ENCODE assay signal across 9 cellular contexts in the genomic region with DNA sequence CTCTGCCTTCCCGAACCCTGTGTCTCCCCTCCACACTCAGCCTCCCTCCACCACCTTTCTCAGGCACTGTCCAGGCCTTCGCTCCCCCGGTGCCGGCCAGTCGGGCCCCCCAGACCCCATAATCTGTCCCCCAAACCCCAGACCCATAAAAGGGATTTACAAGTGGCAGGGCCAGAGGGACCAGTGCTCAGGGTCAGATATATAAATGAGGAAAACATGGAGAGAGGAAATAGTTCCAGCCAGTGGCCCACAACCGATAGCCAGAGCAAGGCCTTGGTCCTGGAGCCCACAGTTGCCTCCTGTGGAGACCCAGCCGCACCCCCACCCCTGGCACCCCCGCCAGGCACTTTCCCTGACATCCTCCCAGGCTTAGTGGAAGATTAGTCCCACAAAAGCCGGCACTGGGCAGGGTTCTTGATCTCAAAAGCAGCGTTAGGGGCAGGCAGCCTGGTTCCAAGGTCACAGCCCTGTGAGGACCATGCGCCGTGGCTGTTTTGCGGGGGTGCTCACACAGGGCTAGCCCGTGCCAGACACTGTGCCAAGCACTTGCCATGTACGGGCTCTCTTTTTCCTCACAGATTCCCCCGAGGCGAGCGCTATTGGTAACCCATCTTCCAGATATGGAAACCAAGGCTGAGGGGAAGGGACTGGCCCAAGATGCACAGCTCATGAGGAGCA. TPM values are rescaled to one million over a fixed set of nuclear protein-coding genes. Genes with fewer than 3 reads are reported as not detected.
A peak's percentile ranks its signal among the peaks of the same experiment; 100 is the strongest.
DNase-seq lines count a peak whose midpoint lies in the region; ATAC-seq and TF ChIP-seq lines count a peak whose summit lies in the region.
"Had no signal": no experiment of that assay in that cellular context is flagged by ENCODE, and none has a peak within 500 bp of the region (broad histone marks: within the 10 kb centered on the region; RNA-seq: fewer than 3 reads in every experiment).

No MANE protein-coding gene starts in this region.

- intact Hi-C loops in activated B cell treated with CpG ODN at 0.5 μM for 24 hours (cut with micrococcal nuclease): loop anchor here (2.0 kb wide), 2 partner anchors 15 to 117 kb away; no protein-coding TSS in a partner anchor

- H3K36me3 Mint-ChIP-seq in activated B cell treated with CpG ODN at 0.5 μM for 24 hours (ENCODE audit: low read depth): peaks cover 2% of the 10 kb centered on the region

- DNase-seq in activated B cell treated with CpG ODN at 0.5 μM for 24 hours (no peak), retinal pigment epithelial cell (ENCODE audit: low read depth) (no peak), NCI-H146 treated with DMSO at 0.1 percent for 48 hours (lab: John Stamatoyannopoulos, UW; ENCODE audit: unreplicated experiment) (no peak), GM03348 (ENCODE audit: low spot score) (no peak)
- DNase-seq in activated CD4-positive, alpha-beta T cell treated with anti-CD3 and anti-CD28 coated beads for 1 hour: no peak

- peaks cover 24% of the 10 kb centered on the region for H3K27me3 ChIP-seq in gastroesophageal sphincter

- peak overlapping the region; percentile 86 for H3K4me3 Mint-ChIP-seq in activated B cell treated with CpG ODN at 0.5 μM for 24 hours

- TF ChIP-seq EP300 in gastroesophageal sphincter (IDR thresholded peaks at IDR 0.05): no peak

- peaks cover 10% of the 10 kb centered on the region for H3K4me1 Mint-ChIP-seq in activated B cell treated with CpG ODN at 0.5 μM for 24 hours

- H3K27ac ChIP-seq in gastroesophageal sphincter: peak overlapping the region; percentile 64 to 88 (median 84)
- H3K27ac ChIP-seq: cardiac muscle cell had no signal

- peaks cover 0 to 89% (median 34%) of the 10 kb centered on the region in 3 donors for H3K4me1 ChIP-seq in gastroesophageal sphincter

- H3K36me3 ChIP-seq in gastroesophageal sphincter: no peaks in the 10 kb centered on the region
- H3K36me3 ChIP-seq: cardiac muscle cell had no signal

- TF ChIP-seq POLR2A in gastroesophageal sphincter (IDR thresholded peaks at IDR 0.05): no peak

- no peaks in the 10 kb centered on the region for H3K9me3 ChIP-seq in gastroesophageal sphincter

- H3K27me3 Mint-ChIP-seq in activated B cell treated with CpG ODN at 0.5 μM for 24 hours: peaks cover 24% of the 10 kb centered on the region

- H3K9me3 Mint-ChIP-seq in activated B cell treated with CpG ODN at 0.5 μM for 24 hours: no peaks in the 10 kb centered on the region

- POLR2A ChIA-PET in activated B cell treated with CpG ODN at 0.5 μM for 24 hours (lab: Charles Lee): no interaction called here

- 49% methylated on average over 2 of the region's 18 CpGs; no CpG with 5 or more reads in 1 of the 2 donors for WGBS in gastroesophageal sphincter (ENCODE audit: low coverage in 1 of 2), 2 donors

- no peak for ATAC-seq in activated B cell treated with CpG ODN at 0.5 μM for 24 hours (ENCODE audit: low read depth)
- ATAC-seq in gastroesophageal sphincter: no peak
- no peak for ATAC-seq in GM21723 (IDR thresholded peaks at IDR 0.05; ENCODE audit: unreplicated experiment)

- no peak overlapping the region for H3K27ac Mint-ChIP-seq in activated B cell treated with CpG ODN at 0.5 μM for 24 hours

- CTCF ChIA-PET in activated B cell treated with CpG ODN at 0.5 μM for 24 hours (lab: Charles Lee): interaction anchor here (1.8 kb wide), 1 partner anchor 117 kb away, joined by 5 read pairs; no protein-coding TSS in a partner anchor

- TF ChIP-seq CTCF in activated B cell treated with CpG ODN at 0.5 μM for 24 hours (IDR thresholded peaks at IDR 0.05) (no peak), gastroesophageal sphincter (IDR thresholded peaks at IDR 0.05) (no peak), retinal pigment epithelial cell (conservative IDR thresholded peaks at IDR 0.05; ENCODE audit: low read depth, low read length) (no peak)

- H3K4me3 ChIP-seq in GM08714 (ENCODE audit: low read length) (peak overlapping the region; percentile 51; the same call in 1 of the 2 replicates), gastroesophageal sphincter (peak overlapping the region; percentile 37 to 71), retinal pigment epithelial cell (ENCODE audit: low read length) (peak overlapping the region; percentile 44)

RNA-seq across cellular contexts. Expression of gene PLXND1, which starts 1.1 kb away (rescaled TPM):
- total RNA-seq in activated B cell treated with CpG ODN at 0.5 μM for 24 hours (3.1 and 3.7 TPM in 2 replicates), gastroesophageal sphincter (10 to 100 TPM; 45.0 to 77.9 (median 61.5) TPM)
